ENCODE assay signal across 1 cellular context in genomic region chrX:13652256-13653021, GRCh38.
TF ChIP-seq lines count a peak whose summit lies in the region.

No MANE protein-coding gene starts in this region.

TF ChIP-seq in HepG2, 621 proteins besides CTCF, POLR2A, EP300 and RAD21 (continues in another document):
- no peak for TF ChIP-seq ZBTB21 (CRISPR knock-in tag; IDR thresholded peaks at IDR 0.05)
- TF ChIP-seq ZNF574 (CRISPR knock-in tag; IDR thresholded peaks at IDR 0.05): no peak
- peak; percentile 63; the same call in 1 of the 2 replicates for TF ChIP-seq ZNF3 (CRISPR knock-in tag; IDR thresholded peaks at IDR 0.05)
- TF ChIP-seq NFAT5 (CRISPR knock-in tag; IDR thresholded peaks at IDR 0.05): no peak
- peak; percentile 43; the same call in 1 of the 2 replicates for TF ChIP-seq ZSCAN31 (CRISPR knock-in tag; IDR thresholded peaks at IDR 0.05; ENCODE audit: low read depth)
- no peak for TF ChIP-seq ZNF619 (CRISPR knock-in tag; IDR thresholded peaks at IDR 0.05)
- TF ChIP-seq ISX (CRISPR knock-in tag; conservative IDR thresholded peaks at IDR 0.05): no peak
- TF ChIP-seq ZNF138 (CRISPR knock-in tag; IDR thresholded peaks at IDR 0.05; ENCODE audit: low read depth): 0 out of 2 replicates have a peak, but pooled peaks have one; percentile 22
- no peak for TF ChIP-seq TFDP2 (CRISPR knock-in tag; IDR thresholded peaks at IDR 0.05)
- TF ChIP-seq MTF2 (CRISPR knock-in tag; IDR thresholded peaks at IDR 0.05; ENCODE audit: borderline replicate concordance): no peak
- no peak for TF ChIP-seq ZNF646 (CRISPR knock-in tag; IDR thresholded peaks at IDR 0.05)
- TF ChIP-seq HINFP (CRISPR knock-in tag; IDR thresholded peaks at IDR 0.05; ENCODE audit: low read depth): no peak
- no peak for TF ChIP-seq GFI1 (CRISPR knock-in tag; IDR thresholded peaks at IDR 0.05; ENCODE audit: borderline replicate concordance)
- no peak for TF ChIP-seq FUBP1 (CRISPR knock-in tag; IDR thresholded peaks at IDR 0.05; ENCODE audit: borderline replicate concordance)
- no peak for TF ChIP-seq SOX5 (CRISPR knock-in tag; IDR thresholded peaks at IDR 0.05; ENCODE audit: borderline replicate concordance)
- TF ChIP-seq ZNF660 (CRISPR knock-in tag; IDR thresholded peaks at IDR 0.05; ENCODE audit: borderline replicate concordance, low read depth): no peak
- TF ChIP-seq ZNF788 (CRISPR knock-in tag; IDR thresholded peaks at IDR 0.05; ENCODE audit: borderline replicate concordance): no peak
- no peak for TF ChIP-seq ZNF781 (CRISPR knock-in tag; IDR thresholded peaks at IDR 0.05; ENCODE audit: borderline replicate concordance, not compliant biosample characterization)
- TF ChIP-seq ZFP36 (IDR thresholded peaks at IDR 0.05; ENCODE audit: borderline replicate concordance, low read depth, low read length, partially characterized antibody): no peak
- no peak for TF ChIP-seq HNRNPUL1 (IDR thresholded peaks at IDR 0.05; ENCODE audit: low read depth, low read length)
- no peak for TF ChIP-seq FOXK2 (IDR thresholded peaks at IDR 0.05)
- TF ChIP-seq KLF16 (CRISPR knock-in tag; IDR thresholded peaks at IDR 0.05): no peak
- TF ChIP-seq TSC22D2 (CRISPR knock-in tag; IDR thresholded peaks at IDR 0.05; ENCODE audit: borderline replicate concordance): no peak
- TF ChIP-seq ZNF670 (CRISPR knock-in tag; IDR thresholded peaks at IDR 0.05; ENCODE audit: borderline replicate concordance): no peak
- no peak for TF ChIP-seq HNF1A (IDR thresholded peaks at IDR 0.05; ENCODE audit: low read depth)
- TF ChIP-seq HNF1A (CRISPR knock-in tag; IDR thresholded peaks at IDR 0.05; ENCODE audit: borderline replicate concordance): no peak
- no peak for TF ChIP-seq ZNF124 (CRISPR knock-in tag; IDR thresholded peaks at IDR 0.05)
- TF ChIP-seq ZNF468 (CRISPR knock-in tag; IDR thresholded peaks at IDR 0.05): no peak
- no peak for TF ChIP-seq HES4 (CRISPR knock-in tag; IDR thresholded peaks at IDR 0.05; ENCODE audit: borderline replicate concordance)
- TF ChIP-seq ZNF33A (CRISPR knock-in tag; IDR thresholded peaks at IDR 0.05; ENCODE audit: borderline replicate concordance): no peak
